In genomic region chr14:103517626-103518415, GRCh38 we compare ENCODE assay signal across 9 cellular contexts. TPM values are rescaled to one million over a fixed set of nuclear protein-coding genes. Genes with fewer than 3 reads are reported as not detected.
DNase-seq lines count a peak whose midpoint lies in the region; TF ChIP-seq lines count a peak whose summit lies in the region.
"Had no signal": no experiment of that assay in that cellular context is flagged by ENCODE, and none has a peak within 500 bp of the region (broad histone marks: within the 10 kb centered on the region; RNA-seq: fewer than 3 reads in every experiment).

No MANE protein-coding gene starts in this region.

- H2BK15ac ChIP-seq in mesenchymal stem cell (ENCODE audit: low read depth, poor library complexity, severe bottlenecking), result no peak overlapping the region

- H3K27me3 ChIP-seq in mesenchymal stem cell (ENCODE audit: control insufficient read depth in 1 of 2, insufficient read depth in 1 of 2, low read length in 2 of 2) (peaks cover 4% of the 10 kb centered on the region in 2 experiments), tibial nerve (no peaks in the 10 kb centered on the region)

- TF ChIP-seq CTCF in RWPE1 (conservative IDR thresholded peaks at IDR 0.05; ENCODE audit: low read depth) (no peak), tibial nerve (IDR thresholded peaks at IDR 0.05) (no peak)

- H4K91ac ChIP-seq in mesenchymal stem cell (ENCODE audit: low read length), result peak overlapping the region; percentile 34

- peak overlapping the region; percentile 0 for H4K8ac ChIP-seq in mesenchymal stem cell (ENCODE audit: low read length)

- H3K9me3 ChIP-seq in mesenchymal stem cell (ENCODE audit: control insufficient read depth, low read length), result no peaks in the 10 kb centered on the region
- no peaks in the 10 kb centered on the region for H3K9me3 ChIP-seq in tibial nerve
- H3K9me3 ChIP-seq: HAP-1 had no signal

- H3K14ac ChIP-seq in mesenchymal stem cell (ENCODE audit: low read length in 2 of 2), result no peak overlapping the region

- H3K4ac ChIP-seq in mesenchymal stem cell (ENCODE audit: low read depth in 1 of 2, low read length in 2 of 2), result no peak overlapping the region

- H3K4me2 ChIP-seq in mesenchymal stem cell (ENCODE audit: low read length, poor library complexity, severe bottlenecking), result no peak overlapping the region

- no peak overlapping the region for H3K4me3 ChIP-seq in mesenchymal stem cell (ENCODE audit: insufficient read depth in 1 of 2, low read depth in 1 of 2, low read length in 2 of 2)
- H3K4me3 ChIP-seq in tibial nerve, result no peak overlapping the region
- H3K4me3 ChIP-seq: HAP-1, skin epidermis had no signal

- H3K27ac ChIP-seq in RWPE1, result peak overlapping the region; percentile 100
- no peak overlapping the region for H3K27ac ChIP-seq in mesenchymal stem cell (ENCODE audit: low read length, poor library complexity, severe bottlenecking)
- peak overlapping the region; percentile 49 to 90 (median 80) for H3K27ac ChIP-seq in tibial nerve

- H3K36me3 ChIP-seq in mesenchymal stem cell (ENCODE audit: control insufficient read depth in 1 of 2, insufficient read depth in 2 of 2, low read depth in 1 of 2, low read length in 2 of 2) (peaks cover 15 to 18% of the 10 kb centered on the region in 2 experiments), tibial nerve (no peaks in the 10 kb centered on the region)

- H3K4me1 ChIP-seq in mesenchymal stem cell (ENCODE audit: control insufficient read depth, insufficient read depth, low read depth, low read length) (peaks cover 49% of the 10 kb centered on the region), tibial nerve (peaks cover 0 to 69% (median 46%) of the 10 kb centered on the region in 4 donors)

- no peak overlapping the region for H3K23ac ChIP-seq in mesenchymal stem cell (ENCODE audit: low read length in 2 of 2)

- TF ChIP-seq EP300 in tibial nerve (IDR thresholded peaks at IDR 0.05), result no peak

- H3K79me1 ChIP-seq in mesenchymal stem cell (replicated peaks; ENCODE audit: low read length, poor library complexity, severe bottlenecking), result no peaks in the 10 kb centered on the region

- H2AFZ ChIP-seq in mesenchymal stem cell (ENCODE audit: low read depth, low read length), result no peak overlapping the region

- H3K9ac ChIP-seq in mesenchymal stem cell (ENCODE audit: low read length), result peak overlapping the region; percentile 71

- no peak overlapping the region for H2BK5ac ChIP-seq in mesenchymal stem cell (ENCODE audit: low read depth, low read length, poor library complexity, severe bottlenecking)

- WGBS in mesenchymal stem cell, result 66% methylated on average over 21 of the region's 21 CpGs
- WGBS in tibial nerve, 2 donors, result 18 to 24% methylated on average over 18 to 21 of the region's 21 CpGs

- H2BK120ac ChIP-seq in mesenchymal stem cell (ENCODE audit: low read depth, low read length), result no peak overlapping the region

- no peak overlapping the region for H2BK12ac ChIP-seq in mesenchymal stem cell (ENCODE audit: low read length in 2 of 2)

- no peak overlapping the region for H2AK5ac ChIP-seq in mesenchymal stem cell (ENCODE audit: low read length, severe bottlenecking)

- no peak for TF ChIP-seq POLR2A in tibial nerve (IDR thresholded peaks at IDR 0.05)

- CTCF ChIA-PET in RWPE1 (lab: Yijun Ruan, JAX), result interaction anchor here (0.5 to 6.2 kb wide), 15 partner anchors 11 to 1508 kb away, joined by 3 to 57 read pairs (median 5); partner anchors contain the start of gene TRMT61A

- POLR2A ChIA-PET in RWPE1 (lab: Yijun Ruan, JAX; ENCODE audit: low non-redundant PET), result no interaction called here

- DNase-seq in RWPE1 (ENCODE audit: low spot score), result no peak
- peak; percentile 27 for DNase-seq in epidermal melanocyte (ENCODE audit: insufficient read length, low spot score)
- no peak for DNase-seq in mesenchymal stem cell
- DNase-seq in tibial nerve (ENCODE audit: low spot score in 2 of 2), result no peak
- DNase-seq in activated CD8-positive, alpha-beta memory T cell treated with anti-CD3 and anti-CD28 coated beads, Interleukin-2, amount 50 U/mL, for 48 hours, result no peak
- DNase-seq in NCI-H2081 (lab: John Stamatoyannopoulos, UW), result no peak
- no peak for DNase-seq in NCI-H2196 (lab: John Stamatoyannopoulos, UW; ENCODE audit: unreplicated experiment)

- no peak overlapping the region for H3K18ac ChIP-seq in mesenchymal stem cell (ENCODE audit: low read depth in 1 of 2, low read length in 2 of 2)

RNA-seq across cellular contexts. Expression of gene CKB, which starts 4.8 kb away (rescaled TPM):
- 46.1 TPM for polyA plus RNA-seq in mesenchymal stem cell (2013, experiment 1 of 2)
- polyA plus RNA-seq in mesenchymal stem cell (2013, experiment 2 of 2), result 46.9 TPM
- total RNA-seq in tibial nerve, result 100 to 1,000 TPM in 3 of 4 donors, 10 to 100 TPM in 1; 75.6 to 249 (median 141) TPM

RNA-seq across cellular contexts. Expression of gene TRMT61A, which starts 11.2 kb away (rescaled TPM):
- polyA plus RNA-seq in mesenchymal stem cell (2013, experiment 1 of 2), result 3.6 TPM
- 3.8 TPM for polyA plus RNA-seq in mesenchymal stem cell (2013, experiment 2 of 2)
- 10 to 100 TPM; 17.9 to 32.4 (median 22.4) TPM for total RNA-seq in tibial nerve

RNA-seq across cellular contexts. Expression of gene BAG5, which starts 44.6 kb away (rescaled TPM):
- polyA plus RNA-seq in mesenchymal stem cell (2013, experiment 1 of 2), result 14.8 TPM
- polyA plus RNA-seq in mesenchymal stem cell (2013, experiment 2 of 2), result 14.4 TPM
- total RNA-seq in tibial nerve, result 10 to 100 TPM; 26.1 to 36.5 (median 31.7) TPM

RNA-seq across cellular contexts. Expression of gene COA8, which starts 44.9 kb away (rescaled TPM):
- polyA plus RNA-seq in mesenchymal stem cell (2013, experiment 1 of 2), result 63.1 TPM
- polyA plus RNA-seq in mesenchymal stem cell (2013, experiment 2 of 2), result 58.9 TPM
- total RNA-seq in tibial nerve, result 10 to 100 TPM in 3 of 4 donors, 1 to 10 TPM in 1; 7.2 to 31.6 (median 12.3) TPM
